Comparison of ENCODE assay signal across 8 cellular contexts in genomic region chr22:37747715-37748100, GRCh38. TPM values are rescaled to one million over a fixed set of nuclear protein-coding genes. Genes with fewer than 3 reads are reported as not detected.
DNase-seq lines count a peak whose midpoint lies in the region; ATAC-seq and TF ChIP-seq lines count a peak whose summit lies in the region.

No MANE protein-coding gene starts in this region.

- POLR2A ChIA-PET in CD8-positive, alpha-beta memory T cell (lab: Charles Lee) = interaction anchor here (0.6 to 0.8 kb wide), 2 partner anchors 53 to 91 kb away, joined by 3 to 4 read pairs; no protein-coding TSS in a partner anchor
- POLR2A ChIA-PET in HEK293T (lab: Yijun Ruan, JAX) = interaction anchor here (1.0 kb wide), 3 partner anchors 8 to 61 kb away, joined by 3 to 4 read pairs (median 3); partner anchors contain the start of gene NOL12

- H3K36me3 ChIP-seq in CD8-positive, alpha-beta memory T cell (ENCODE audit: insufficient read depth, low read length) = no peaks in the 10 kb centered on the region
- peaks cover 12% of the 10 kb centered on the region in 2 experiments for H3K36me3 ChIP-seq in trophoblast cell (ENCODE audit: control insufficient read depth in 1 of 2, insufficient read depth in 2 of 2, low read length in 2 of 2)

- no peak overlapping the region for H4K12ac ChIP-seq in trophoblast cell (ENCODE audit: low read depth, low read length)

- H3K79me2 ChIP-seq in trophoblast cell (ENCODE audit: control insufficient read depth, insufficient read depth, low read length, poor library complexity) = peaks cover 19% of the 10 kb centered on the region

- WGBS in trophoblast cell (ENCODE audit: extremely low coverage, insufficient coverage, insufficient read length) = no CpG with 5 or more reads among the region's 8 CpGs

- H3K4me3 Mint-ChIP-seq in CD8-positive, alpha-beta memory T cell = peak overlapping the region; percentile 69 to 90 (median 86)

- CTCF ChIA-PET in CD8-positive, alpha-beta memory T cell (lab: Charles Lee) = no interaction called here
- CTCF ChIA-PET in HEK293T (lab: Yijun Ruan, JAX) = interaction anchor here (0.9 kb wide), 1 partner anchor 155 kb away, joined by 5 read pairs; no protein-coding TSS in a partner anchor

- no peak overlapping the region for H4K8ac ChIP-seq in trophoblast cell (ENCODE audit: low read depth, low read length)

- no peak overlapping the region for H2BK120ac ChIP-seq in trophoblast cell (ENCODE audit: insufficient read depth, low read length, poor library complexity)

- H2BK12ac ChIP-seq in trophoblast cell (ENCODE audit: low read length) = no peak overlapping the region

- H3K9ac ChIP-seq in trophoblast cell (ENCODE audit: low read length) = no peak overlapping the region

- H3K4me2 ChIP-seq in trophoblast cell (ENCODE audit: low read length) = peak overlapping the region; percentile 16

- H3K9me3 Mint-ChIP-seq in CD8-positive, alpha-beta memory T cell = no peaks in the 10 kb centered on the region

- no peak for ATAC-seq in HG02588 (IDR thresholded peaks at IDR 0.05; ENCODE audit: unreplicated experiment)

- no peak overlapping the region for H3K23ac ChIP-seq in trophoblast cell (ENCODE audit: low read length)

- peak overlapping the region; percentile 17 for H3K4ac ChIP-seq in trophoblast cell (ENCODE audit: low read depth, low read length)

- H3K27me3 ChIP-seq in CD8-positive, alpha-beta memory T cell (ENCODE audit: insufficient read depth, low read length, poor library complexity, severe bottlenecking) = no peaks in the 10 kb centered on the region
- no peaks in the 10 kb centered on the region for H3K27me3 ChIP-seq in trophoblast cell (ENCODE audit: insufficient read depth, low read length)

- H3K4me3 ChIP-seq in CD8-positive, alpha-beta memory T cell (ENCODE audit: low read length) = no peak overlapping the region
- H3K4me3 ChIP-seq in epithelial cell of proximal tubule (ENCODE audit: low read depth, low read length) = peak overlapping the region; percentile 96
- no peak overlapping the region for H3K4me3 ChIP-seq in trophoblast cell (ENCODE audit: low read depth, low read length)

- peak overlapping the region; percentile 13 for H3K18ac ChIP-seq in trophoblast cell (ENCODE audit: low read length)

- no peaks in the 10 kb centered on the region for H3K9me3 ChIP-seq in CD8-positive, alpha-beta memory T cell (ENCODE audit: low read length)
- H3K9me3 ChIP-seq in trophoblast cell (ENCODE audit: insufficient read depth, low read depth, low read length) = no peaks in the 10 kb centered on the region

- peak overlapping the region; percentile 3 for H2AK5ac ChIP-seq in trophoblast cell (ENCODE audit: low read length)

- H3K4me1 ChIP-seq in CD8-positive, alpha-beta memory T cell (ENCODE audit: insufficient read depth, low read length) = peaks cover 10% of the 10 kb centered on the region
- H3K4me1 ChIP-seq in trophoblast cell (ENCODE audit: control insufficient read depth in 1 of 2, insufficient read depth in 2 of 2, low read length in 2 of 2) = peaks cover 65 to 71% of the 10 kb centered on the region in 2 experiments

- H3K79me1 ChIP-seq in trophoblast cell (ENCODE audit: low read length) = peaks cover 40% of the 10 kb centered on the region

- no peak overlapping the region for H3K27ac ChIP-seq in CD8-positive, alpha-beta memory T cell (ENCODE audit: low read depth, low read length)
- H3K27ac ChIP-seq in trophoblast cell (ENCODE audit: low read depth, low read length) = no peak overlapping the region

- H2BK5ac ChIP-seq in trophoblast cell (ENCODE audit: low read depth, low read length, poor library complexity) = no peak overlapping the region

- H4K91ac ChIP-seq in trophoblast cell (ENCODE audit: low read depth, low read length) = peak overlapping the region; percentile 3

- H3K4me1 Mint-ChIP-seq in CD8-positive, alpha-beta memory T cell = peaks cover 13 to 45% (median 28%) of the 10 kb centered on the region in 3 donors

- no peak for DNase-seq in CD8-positive, alpha-beta memory T cell
- DNase-seq in epithelial cell of proximal tubule (ENCODE audit: low read depth) (no peak), trophoblast cell (no peak), HEK293T (ENCODE audit: extremely low spot score) (no peak), NCI-H187 (lab: John Stamatoyannopoulos, UW) (no peak), COLO829 (ENCODE audit: low spot score) (no peak)

- peaks cover 0 to 1% of the 10 kb centered on the region in 2 donors for H3K27me3 Mint-ChIP-seq in CD8-positive, alpha-beta memory T cell

- no peak overlapping the region for H3K14ac ChIP-seq in trophoblast cell (ENCODE audit: low read length)

- peak overlapping the region in 3 of 8 donors; percentile 66 to 84 (median 84) for H3K27ac Mint-ChIP-seq in CD8-positive, alpha-beta memory T cell

- TF ChIP-seq CTCF in epithelial cell of proximal tubule (conservative IDR thresholded peaks at IDR 0.05; ENCODE audit: low read depth, low read length) = no peak

- no peak overlapping the region for H2AFZ ChIP-seq in trophoblast cell (ENCODE audit: insufficient read depth, low read length, poor library complexity)

- peaks cover 0 to 12% (median 0%) of the 10 kb centered on the region in 3 donors for H3K36me3 Mint-ChIP-seq in CD8-positive, alpha-beta memory T cell

TF ChIP-seq in PFSK-1, 5 proteins besides CTCF, POLR2A, EP300 and RAD21 (continues in another document):
- peak; percentile 6; the same call in 1 of the 2 replicates for TF ChIP-seq TAF1 (IDR thresholded peaks at IDR 0.05; ENCODE audit: borderline replicate concordance, insufficient read depth, low read length)
- TF ChIP-seq SIN3A (IDR thresholded peaks at IDR 0.05; ENCODE audit: borderline replicate concordance, insufficient read depth, low read length) = no peak
- TF ChIP-seq POLR2AphosphoS5 (IDR thresholded peaks at IDR 0.05; ENCODE audit: low read depth, low read length) = no peak
- no peak for TF ChIP-seq FOXP2 (optimal IDR thresholded peaks at IDR 0.05; ENCODE audit: borderline replicate concordance, extremely low read depth, extremely low read length, insufficient read depth)

TF ChIP-seq in HEK293T, 16 proteins besides CTCF, POLR2A, EP300 and RAD21:
- TF ChIP-seq TARDBP (IDR thresholded peaks at IDR 0.05) (no peak), ARNT (IDR thresholded peaks at IDR 0.05) (no peak), L3MBTL2 (conservative IDR thresholded peaks at IDR 0.05) (no peak), ZNF384 (IDR thresholded peaks at IDR 0.05) (no peak), NFRKB (IDR thresholded peaks at IDR 0.05) (no peak), HDGF (IDR thresholded peaks at IDR 0.05; ENCODE audit: borderline replicate concordance) (no peak), FOXA1 (IDR thresholded peaks at IDR 0.05) (no peak), ELF4 (IDR thresholded peaks at IDR 0.05) (no peak), PKNOX1 (IDR thresholded peaks at IDR 0.05) (no peak), FOXM1 (IDR thresholded peaks at IDR 0.05; ENCODE audit: borderline replicate concordance) (no peak), BHLHE40 (IDR thresholded peaks at IDR 0.05; ENCODE audit: borderline replicate concordance) (no peak), FOXK2 (IDR thresholded peaks at IDR 0.05) (no peak), CTBP1 (IDR thresholded peaks at IDR 0.05; ENCODE audit: borderline replicate concordance) (no peak), LEF1 (IDR thresholded peaks at IDR 0.05; ENCODE audit: borderline replicate concordance) (no peak), SP1 (IDR thresholded peaks at IDR 0.05) (no peak), SUZ12 (IDR thresholded peaks at IDR 0.05) (no peak)

RNA-seq across cellular contexts. Expression of gene TRIOBP, which starts 50.9 kb away (rescaled TPM):
- total RNA-seq in CD8-positive, alpha-beta memory T cell = 10 to 100 TPM; 26.1 to 26.7 TPM
- polyA plus RNA-seq in CD8-positive, alpha-beta memory T cell = 13.6 TPM
- 62.5 TPM for polyA plus RNA-seq in PFSK-1 (2012; ENCODE audit: insufficient read length, low read depth)
- 75.1 and 82.2 TPM in 2 replicates for total RNA-seq in epithelial cell of proximal tubule
- 47.7 and 49.4 TPM in 2 replicates for polyA plus RNA-seq in trophoblast cell (2013)
